Comparison of ENCODE assay signal across 24 cellular contexts in the genomic region with DNA sequence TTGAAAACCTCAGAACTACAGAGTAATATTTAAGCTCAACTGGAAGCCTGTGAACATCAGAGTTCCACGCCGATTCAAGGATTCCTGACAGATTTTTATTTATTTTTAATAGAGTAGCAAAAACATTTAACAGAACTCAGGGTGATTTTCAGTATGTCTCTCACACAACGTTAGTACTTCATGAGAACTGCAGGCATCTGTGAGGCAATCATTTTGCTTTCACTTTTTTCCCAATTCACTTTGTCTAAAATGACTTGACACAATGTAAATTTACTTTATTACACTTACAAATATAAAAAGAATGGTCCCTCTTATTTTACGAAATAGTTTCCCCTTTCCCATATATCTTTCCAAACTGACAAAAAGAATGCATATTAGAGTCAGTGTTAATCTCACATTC.
"Had no signal": no experiment of that assay in that cellular context is flagged by ENCODE, and none has a peak within 500 bp of the region (broad histone marks: within the 10 kb centered on the region; RNA-seq: fewer than 3 reads in every experiment).

No MANE protein-coding gene starts in this region.

- ATAC-seq: activated CD8-positive, alpha-beta memory T cell treated with anti-CD3 and anti-CD28 coated beads, Interleukin-2, amount 10 ng/mL, durations not matched to agents 7 days and 5 days; left ventricle myocardium superior; natural killer cell; T-cell had no signal

- H3K4me3 ChIP-seq: adrenal gland, sigmoid colon, SK-N-MC, stomach, testis, upper lobe of left lung had no signal

- H3K27ac ChIP-seq: adrenal gland, epithelial cell of prostate, sigmoid colon, SK-N-MC, stomach, testis, upper lobe of left lung had no signal

- H3K4me1 Mint-ChIP-seq: activated CD8-positive, alpha-beta memory T cell treated with anti-CD3 and anti-CD28 coated beads, Interleukin-2, amount 10 ng/mL, durations not matched to agents 7 days and 5 days; central memory CD8-positive, alpha-beta T cell; natural killer cell; T-cell had no signal

- H3K36me3 Mint-ChIP-seq: activated CD8-positive, alpha-beta memory T cell treated with anti-CD3 and anti-CD28 coated beads, Interleukin-2, amount 10 ng/mL, durations not matched to agents 7 days and 5 days; natural killer cell; T-cell had no signal

- H3K36me3 ChIP-seq: adrenal gland, sigmoid colon, stomach, upper lobe of left lung had no signal

- H3K4me3 Mint-ChIP-seq: activated CD8-positive, alpha-beta memory T cell treated with anti-CD3 and anti-CD28 coated beads, Interleukin-2, amount 10 ng/mL, durations not matched to agents 7 days and 5 days; central memory CD8-positive, alpha-beta T cell; natural killer cell; T-cell had no signal

- H3K4me1 ChIP-seq: adrenal gland, sigmoid colon, stomach, testis, upper lobe of left lung had no signal

- H3K27me3 ChIP-seq: adrenal gland, sigmoid colon, stomach, testis, upper lobe of left lung had no signal

- H3K9me3 ChIP-seq: adrenal gland, sigmoid colon, testis, upper lobe of left lung had no signal

- DNase-seq: activated CD4-positive, alpha-beta T cell treated with anti-CD3 and anti-CD28 coated beads, Interleukin-2, amount 50 U/mL, for 48 hours; activated CD4-positive, CD25-positive, alpha-beta regulatory T cell treated with anti-CD3 and anti-CD28 coated beads, Interleukin-2, amount 50 U/mL, for 72 hours; activated CD8-positive, alpha-beta memory T cell treated with anti-CD3 and anti-CD28 coated beads, Interleukin-2, amount 10 ng/mL, durations not matched to agents 7 days and 5 days; activated naive CD4-positive, alpha-beta T cell treated with anti-CD3 and anti-CD28 coated beads, Interleukin-2, amount 50 U/mL, for 16 hours; activated T-cell treated with anti-CD3 and anti-CD28 coated beads, Interleukin-2, amount 50 U/mL, for 1 hour; adrenal gland; effector memory CD4-positive, alpha-beta T cell; hippocampal formation; kidney glomerular epithelial cell; left ventricle myocardium superior; mesenchymal stem cell; natural killer cell; sigmoid colon; stimulated activated CD4-positive, alpha-beta T cell treated with anti-CD3 and anti-CD28 coated beads, Interleukin-12 subunit alpha, Interleukin-12 subunit beta, amount 100 ng/mL, for 4 hours; stimulated activated CD4-positive, alpha-beta T cell treated with anti-CD3 and anti-CD28 coated beads, Interleukin-2, amount 100 ng/mL, for 24 hours; stomach; T-cell; T1000; testis; upper lobe of left lung had no signal

- H3K27ac Mint-ChIP-seq: activated CD8-positive, alpha-beta memory T cell treated with anti-CD3 and anti-CD28 coated beads, Interleukin-2, amount 10 ng/mL, durations not matched to agents 7 days and 5 days; activated T-helper 2 cell treated with anti-CD3 and anti-CD28 coated beads, Interferon-gamma antibody, Interleukin-2, Interleukin-4, amounts not matched to agents 10 μg/mL and 5 μg/mL and 100 μg/mL, durations not matched to agents 14 hours and 24 hours and 36 hours; natural killer cell; T-cell had no signal

- H3K27me3 Mint-ChIP-seq: activated CD8-positive, alpha-beta memory T cell treated with anti-CD3 and anti-CD28 coated beads, Interleukin-2, amount 10 ng/mL, durations not matched to agents 7 days and 5 days; central memory CD8-positive, alpha-beta T cell; T-cell had no signal
